Comparison of ENCODE assay signal across 1 cellular context in the genomic region with DNA sequence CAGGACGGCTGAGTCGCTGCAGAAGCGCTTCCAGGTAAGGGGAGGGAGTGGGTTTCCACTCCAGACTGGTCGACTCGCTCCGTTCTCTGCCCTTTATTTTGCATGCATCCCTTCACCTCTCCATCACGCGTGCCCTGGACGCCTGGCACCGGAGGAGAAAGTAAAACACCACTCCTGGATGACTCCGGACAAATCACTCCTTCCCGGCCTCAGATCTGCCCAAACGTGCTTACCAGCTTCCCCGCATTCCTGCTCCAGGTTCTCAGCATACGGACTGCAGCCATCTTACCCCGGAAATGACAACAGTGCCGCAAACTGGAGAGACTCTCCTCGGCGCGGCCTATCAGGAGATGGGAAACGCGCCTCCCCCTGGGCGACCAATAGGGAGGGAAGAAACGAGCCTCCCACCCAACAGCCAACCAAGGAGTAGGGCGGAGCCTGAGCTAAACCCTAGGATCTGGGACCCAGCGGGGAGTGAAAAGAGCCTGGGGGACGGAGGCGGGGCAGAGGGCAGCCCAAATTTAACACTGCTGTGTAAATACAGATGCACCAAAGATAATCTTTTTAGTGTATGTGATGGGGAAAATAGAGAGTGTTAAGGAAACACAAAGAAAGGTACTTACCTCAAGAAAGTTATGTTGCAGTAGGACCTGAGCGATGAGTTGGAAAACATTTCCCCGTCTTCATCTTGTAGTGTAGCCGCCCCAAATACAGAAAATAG.
A peak's percentile ranks its signal among the peaks of the same experiment; 100 is the strongest.
TF ChIP-seq lines count a peak whose summit lies in the region.

A gene (minus strand): TSS at position 298 of the 721 bp plus-strand sequence. CDS start 14 bp downstream, at position 284.

TF ChIP-seq in WTC11, 78 proteins besides CTCF, POLR2A, EP300 and RAD21 (continued from another document):
- TF ChIP-seq, protein P1, sequence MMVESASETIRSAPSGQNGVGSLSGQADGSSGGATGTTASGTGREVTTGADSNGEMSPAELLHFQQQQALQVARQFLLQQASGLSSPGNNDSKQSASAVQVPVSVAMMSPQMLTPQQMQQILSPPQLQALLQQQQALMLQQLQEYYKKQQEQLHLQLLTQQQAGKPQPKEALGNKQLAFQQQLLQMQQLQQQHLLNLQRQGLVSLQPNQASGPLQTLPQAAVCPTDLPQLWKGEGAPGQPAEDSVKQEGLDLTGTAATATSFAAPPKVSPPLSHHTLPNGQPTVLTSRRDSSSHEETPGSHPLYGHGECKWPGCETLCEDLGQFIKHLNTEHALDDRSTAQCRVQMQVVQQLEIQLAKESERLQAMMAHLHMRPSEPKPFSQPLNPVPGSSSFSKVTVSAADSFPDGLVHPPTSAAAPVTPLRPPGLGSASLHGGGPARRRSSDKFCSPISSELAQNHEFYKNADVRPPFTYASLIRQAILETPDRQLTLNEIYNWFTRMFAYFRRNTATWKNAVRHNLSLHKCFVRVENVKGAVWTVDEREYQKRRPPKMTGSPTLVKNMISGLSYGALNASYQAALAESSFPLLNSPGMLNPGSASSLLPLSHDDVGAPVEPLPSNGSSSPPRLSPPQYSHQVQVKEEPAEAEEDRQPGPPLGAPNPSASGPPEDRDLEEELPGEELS (CRISPR knock-in tag; IDR thresholded peaks at IDR 0.05) = peak; percentile 63; the same call in 1 of the 2 replicates
- TF ChIP-seq ZNF396 (CRISPR knock-in tag; IDR thresholded peaks at IDR 0.05; ENCODE audit: borderline replicate concordance) = no peak
